1 cellular context compared by ENCODE assay signal in the genomic region with DNA sequence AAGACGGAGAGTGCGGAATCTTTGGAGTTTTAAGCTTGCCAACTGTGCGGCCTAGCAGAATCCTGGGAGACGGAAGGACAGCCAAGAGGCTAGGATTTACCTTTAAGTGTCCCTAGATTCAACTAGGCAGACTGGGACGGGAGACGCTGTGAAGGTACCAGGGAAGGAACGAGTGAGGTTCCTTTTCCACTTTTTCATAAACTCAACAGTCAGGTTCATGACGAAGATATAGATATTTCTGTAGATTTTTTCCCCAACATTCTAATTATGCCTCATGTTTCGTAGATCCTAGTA.
TF ChIP-seq lines count a peak whose summit lies in the region.

No MANE protein-coding gene starts in this region.

TF ChIP-seq in H1, 55 proteins besides CTCF, POLR2A, EP300 and RAD21 (continued from another document):
- TF ChIP-seq SAP30 (IDR thresholded peaks at IDR 0.05; ENCODE audit: insufficient read depth, insufficient replicate concordance, low read length) (peak; percentile 45), RFX5 (IDR thresholded peaks at IDR 0.05; ENCODE audit: borderline replicate concordance, low read depth, low read length) (no peak), TAF1 (IDR thresholded peaks at IDR 0.05; ENCODE audit: low read depth, low read length) (no peak), TAF7 (optimal IDR thresholded peaks at IDR 0.05; ENCODE audit: borderline replicate concordance, low read depth, low read length) (no peak), ASH2L (IDR thresholded peaks at IDR 0.05; ENCODE audit: low read length) (peak; percentile 9)
